Comparison of ENCODE assay signal across 17 cellular contexts in the genomic region with DNA sequence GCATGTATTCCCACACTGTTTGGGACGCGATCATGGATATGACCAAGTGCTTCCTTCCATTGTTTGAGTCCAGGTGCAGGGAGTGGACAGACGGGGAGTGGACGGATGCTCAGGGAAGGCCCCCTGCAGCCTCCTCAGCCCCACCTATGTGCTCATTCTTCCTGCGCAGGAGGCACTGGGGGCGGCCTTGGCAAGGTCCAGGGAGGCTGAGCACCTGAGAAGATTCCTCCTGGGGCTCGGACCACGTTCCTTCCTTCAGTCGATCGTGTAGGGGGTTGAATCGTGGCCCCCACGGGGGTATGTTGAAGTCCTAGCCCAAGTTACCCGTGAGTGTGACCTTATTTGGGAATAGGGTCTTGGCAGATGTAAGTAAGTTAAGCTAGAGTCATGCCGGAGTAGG.
DNase-seq lines count a peak whose midpoint lies in the region; ATAC-seq, FAIRE-seq and TF ChIP-seq lines count a peak whose summit lies in the region.
"Had no signal": no experiment of that assay in that cellular context is flagged by ENCODE, and none has a peak within 500 bp of the region (broad histone marks: within the 10 kb centered on the region; RNA-seq: fewer than 3 reads in every experiment).

No MANE protein-coding gene starts in this region.

- H3K27ac ChIP-seq in esophagus muscularis mucosa (replicated peaks in 1 of 4) (no peak overlapping the region), small intestine (ENCODE audit: low read depth in 1 of 2, low read length in 1 of 2) (no peak overlapping the region)

- intact Hi-C loops in cardiac septum (cut with DNase I) (no loop called here), Right ventricle myocardium inferior (cut with DNase I) (no loop called here), esophagus muscularis mucosa (cut with DNase I) (no loop called here)
- intact Hi-C loops in activated CD4-positive, alpha-beta memory T cell treated with anti-CD3 and anti-CD28 coated beads for 36 hours (cut with micrococcal nuclease) = no loop called here

- H3K4me1 Mint-ChIP-seq in osteocyte (ENCODE audit: unreplicated experiment) = no peaks in the 10 kb centered on the region
- H3K4me1 Mint-ChIP-seq in activated CD4-positive, alpha-beta memory T cell treated with anti-CD3 and anti-CD28 coated beads for 36 hours (ENCODE audit: low read depth) = no peaks in the 10 kb centered on the region

- 94% methylated on average over 13 of the region's 14 CpGs for WGBS in esophagus muscularis mucosa
- 88 to 94% (median 88%) methylated on average over 14 of the region's 14 CpGs for WGBS in small intestine, 3 donors

- H3K27me3 ChIP-seq in esophagus muscularis mucosa (no peaks in the 10 kb centered on the region), small intestine (ENCODE audit: control insufficient read depth in 2 of 2, insufficient read depth in 2 of 2, low read length in 2 of 2) (no peaks in the 10 kb centered on the region)

- no peaks in the 10 kb centered on the region for H3K9me3 Mint-ChIP-seq in osteocyte (ENCODE audit: unreplicated experiment)
- H3K9me3 Mint-ChIP-seq in activated CD4-positive, alpha-beta memory T cell treated with anti-CD3 and anti-CD28 coated beads for 36 hours = no peaks in the 10 kb centered on the region
- H3K9me3 Mint-ChIP-seq: CD4-positive, alpha-beta T cell had no signal

- no peak overlapping the region for H3K4me3 Mint-ChIP-seq in osteocyte (ENCODE audit: unreplicated experiment)
- no peak overlapping the region for H3K4me3 Mint-ChIP-seq in activated CD4-positive, alpha-beta memory T cell treated with anti-CD3 and anti-CD28 coated beads for 36 hours
- H3K4me3 Mint-ChIP-seq: CD4-positive, alpha-beta T cell had no signal

- POLR2A ChIA-PET in activated CD4-positive, alpha-beta memory T cell treated with anti-CD3 and anti-CD28 coated beads for 36 hours (lab: Charles Lee) = no interaction called here

- H3K27ac Mint-ChIP-seq in osteocyte (ENCODE audit: unreplicated experiment) = no peak overlapping the region
- H3K27ac Mint-ChIP-seq in activated CD4-positive, alpha-beta memory T cell treated with anti-CD3 and anti-CD28 coated beads for 36 hours = no peak overlapping the region
- H3K27ac Mint-ChIP-seq: CD4-positive, alpha-beta T cell had no signal

- TF ChIP-seq CTCF in esophagus muscularis mucosa (IDR thresholded peaks at IDR 0.05) = no peak
- TF ChIP-seq CTCF in osteocyte (IDR thresholded peaks at IDR 0.05) = no peak

- CTCF ChIA-PET in activated CD4-positive, alpha-beta memory T cell treated with anti-CD3 and anti-CD28 coated beads for 36 hours (lab: Charles Lee) = no interaction called here

- ATAC-seq in Right ventricle myocardium inferior = no peak
- ATAC-seq: GM12878, HepG2 had no signal

- H3K9me3 ChIP-seq in esophagus muscularis mucosa = no peaks in the 10 kb centered on the region
- H3K9me3 ChIP-seq in small intestine (ENCODE audit: control insufficient read depth, low read depth) = no peaks in the 10 kb centered on the region
- H3K9me3 ChIP-seq: HAP-1 had no signal

- DNase-seq in cardiac septum (ENCODE audit: low spot score) (peak; percentile 33), Right ventricle myocardium inferior (ENCODE audit: missing footprints) (no peak), esophagus muscularis mucosa (ENCODE audit: extremely low spot score) (peak; percentile 79), osteocyte (ENCODE audit: extremely low spot score, unreplicated experiment) (peak; percentile 73), small intestine (no peak), NCI-H187 (lab: John Stamatoyannopoulos, UW) (no peak)
- no peak for DNase-seq in activated CD4-positive, alpha-beta memory T cell treated with anti-CD3 and anti-CD28 coated beads for 36 hours
- DNase-seq: ACHN; C1 segment of cervical spinal cord; CD4-positive, alpha-beta T cell; DMS79 had no signal

- no peak for FAIRE-seq in small intestine (lab: Jason Lieb, UNC)
- FAIRE-seq: GM12878, GM18507, GM19239, H1 had no signal

- peaks cover 2% of the 10 kb centered on the region for H3K27me3 Mint-ChIP-seq in osteocyte (ENCODE audit: unreplicated experiment)
- no peaks in the 10 kb centered on the region for H3K27me3 Mint-ChIP-seq in activated CD4-positive, alpha-beta memory T cell treated with anti-CD3 and anti-CD28 coated beads for 36 hours
- H3K27me3 Mint-ChIP-seq: CD4-positive, alpha-beta T cell had no signal

- no peaks in the 10 kb centered on the region for H3K36me3 ChIP-seq in esophagus muscularis mucosa
- no peaks in the 10 kb centered on the region for H3K36me3 ChIP-seq in small intestine (ENCODE audit: control insufficient read depth in 2 of 2, insufficient read depth in 2 of 2, low read length in 2 of 2)
- H3K36me3 ChIP-seq: HAP-1 had no signal

- TF ChIP-seq EP300 in esophagus muscularis mucosa (IDR thresholded peaks at IDR 0.05) = no peak

- no peaks in the 10 kb centered on the region for H3K36me3 Mint-ChIP-seq in osteocyte (ENCODE audit: unreplicated experiment)
- H3K36me3 Mint-ChIP-seq in activated CD4-positive, alpha-beta memory T cell treated with anti-CD3 and anti-CD28 coated beads for 36 hours = no peaks in the 10 kb centered on the region

- H3K4me3 ChIP-seq in esophagus muscularis mucosa = no peak overlapping the region
- no peak overlapping the region for H3K4me3 ChIP-seq in small intestine (ENCODE audit: low read depth in 1 of 2, low read length in 2 of 2)
- H3K4me3 ChIP-seq: GM12878, HAP-1 had no signal

- TF ChIP-seq POLR2A in esophagus muscularis mucosa (IDR thresholded peaks at IDR 0.05; ENCODE audit: low read depth) = no peak

- H3K4me1 ChIP-seq in esophagus muscularis mucosa = no peaks in the 10 kb centered on the region
- H3K4me1 ChIP-seq in small intestine (ENCODE audit: control insufficient read depth in 2 of 2, insufficient read depth in 1 of 2, low read depth in 1 of 2, low read length in 1 of 2) = no peaks in the 10 kb centered on the region
- H3K4me1 ChIP-seq: HAP-1 had no signal

Comparison
In these comparisons a context has a peak if more than half of its experiments do, and no peak if none do; other contexts are left out.
1. DNase-seq: peak in cardiac septum (single experiment), esophagus muscularis mucosa (single experiment) and osteocyte (single experiment); none in Right ventricle myocardium inferior (single experiment), small intestine (single experiment), activated CD4-positive, alpha-beta memory T cell treated with anti-CD3 and anti-CD28 coated beads for 36 hours (single experiment) and NCI-H187 (0 of 2).